Comparison of ENCODE assay signal across 1 cellular context in the genomic region with DNA sequence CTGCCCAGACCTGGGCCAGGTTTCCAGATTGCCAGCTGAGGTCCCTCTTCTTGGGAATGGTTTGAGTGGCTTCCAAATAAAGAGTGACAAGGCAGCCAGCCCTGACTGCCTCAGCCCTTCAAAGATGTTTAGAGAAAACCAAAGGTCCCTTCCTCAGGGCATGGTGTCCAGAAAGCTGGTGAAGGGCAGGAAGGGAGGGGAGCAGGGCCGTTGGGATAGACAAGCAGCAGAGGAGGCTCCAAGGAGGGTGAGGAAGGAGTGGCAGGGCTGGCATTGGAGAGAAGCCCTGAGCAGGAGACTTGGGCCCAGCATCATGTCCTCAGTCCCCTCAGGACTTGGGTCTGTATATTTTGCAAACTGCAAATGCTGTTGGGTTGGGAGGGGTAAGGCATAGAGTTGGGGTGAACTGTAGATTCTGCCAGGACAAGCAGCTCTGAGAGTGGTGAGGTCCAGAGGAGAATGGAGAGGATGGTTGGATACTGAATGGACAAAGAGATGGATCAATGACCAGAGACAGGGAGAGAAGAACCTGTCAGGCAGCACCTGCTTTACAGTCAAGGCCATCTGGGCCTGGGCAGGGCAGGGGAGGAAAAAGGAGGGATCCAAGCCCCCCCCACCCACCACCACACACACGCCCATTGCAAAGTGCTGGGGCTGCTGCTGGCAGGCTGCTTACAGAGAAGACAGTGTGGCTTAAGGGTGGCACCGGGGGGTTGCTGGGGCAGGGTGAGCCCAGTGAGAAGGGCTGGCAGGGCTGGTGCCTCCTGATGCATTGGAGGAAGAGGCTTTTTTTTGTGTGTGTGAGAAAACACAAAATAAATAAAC.
TF ChIP-seq lines count a peak whose summit lies in the region.

No MANE protein-coding gene starts in this region.

TF ChIP-seq in HepG2, 621 proteins besides CTCF, POLR2A, EP300 and RAD21 (continues in another document):
- TF ChIP-seq ZNF687 (CRISPR knock-in tag; IDR thresholded peaks at IDR 0.05) (peak; percentile 50), ZNF326 (CRISPR knock-in tag; IDR thresholded peaks at IDR 0.05; ENCODE audit: borderline replicate concordance) (no peak), ELF1 (CRISPR knock-in tag; IDR thresholded peaks at IDR 0.05) (no peak), KLF16 (CRISPR knock-in tag; IDR thresholded peaks at IDR 0.05) (no peak), XRCC5 (optimal IDR thresholded peaks at IDR 0.05; ENCODE audit: low read length) (no peak), AGO2 (optimal IDR thresholded peaks at IDR 0.05; ENCODE audit: low read depth, low read length) (peak; percentile 25), EED (CRISPR knock-in tag; IDR thresholded peaks at IDR 0.05) (peak; percentile 71; the same call in 1 of the 2 replicates), ZNF235 (CRISPR knock-in tag; IDR thresholded peaks at IDR 0.05; ENCODE audit: borderline replicate concordance) (no peak), MAFG (CRISPR knock-in tag; IDR thresholded peaks at IDR 0.05) (no peak), ZNF747 (CRISPR knock-in tag; IDR thresholded peaks at IDR 0.05; ENCODE audit: borderline replicate concordance) (0 out of 2 replicates have a peak, but pooled peaks have one; percentile 8), ZNF432 (CRISPR knock-in tag; IDR thresholded peaks at IDR 0.05; ENCODE audit: borderline replicate concordance) (no peak), EZH2 (conservative IDR thresholded peaks at IDR 0.05; ENCODE audit: low read depth, low read length) (no peak), ZNF83 (CRISPR knock-in tag; IDR thresholded peaks at IDR 0.05; ENCODE audit: borderline replicate concordance) (no peak), ZNF740 (CRISPR knock-in tag; IDR thresholded peaks at IDR 0.05) (peak; percentile 79; the same call in 1 of the 2 replicates), REL (CRISPR knock-in tag; conservative IDR thresholded peaks at IDR 0.05) (no peak), ATF1 (CRISPR knock-in tag; IDR thresholded peaks at IDR 0.05) (no peak), ZSCAN31 (CRISPR knock-in tag; IDR thresholded peaks at IDR 0.05; ENCODE audit: low read depth) (0 out of 2 replicates have a peak, but pooled peaks have one; percentile 35), PCBP1 (IDR thresholded peaks at IDR 0.05; ENCODE audit: borderline replicate concordance, low read depth, low read length) (no peak), AHR (CRISPR knock-in tag; IDR thresholded peaks at IDR 0.05) (no peak), CCAR2 (optimal IDR thresholded peaks at IDR 0.05; ENCODE audit: low read depth, low read length) (no peak), CHCHD3 (CRISPR knock-in tag; IDR thresholded peaks at IDR 0.05) (no peak), ZNF205 (CRISPR knock-in tag; IDR thresholded peaks at IDR 0.05) (no peak), ATF7-NPFF (CRISPR knock-in tag; IDR thresholded peaks at IDR 0.05; ENCODE audit: low read depth) (0 out of 2 replicates have a peak, but pooled peaks have one; percentile 40), ZNF274 (CRISPR knock-in tag; IDR thresholded peaks at IDR 0.05) (peak; percentile 79; the same call in 1 of the 2 replicates), ZNF7 (CRISPR knock-in tag; IDR thresholded peaks at IDR 0.05) (no peak), ZNF883 (CRISPR knock-in tag; IDR thresholded peaks at IDR 0.05; ENCODE audit: not compliant biosample characterization) (peak; percentile 41), ERF (CRISPR knock-in tag; IDR thresholded peaks at IDR 0.05) (0 out of 2 replicates have a peak, but pooled peaks have one; percentile 11), HES4 (CRISPR knock-in tag; IDR thresholded peaks at IDR 0.05; ENCODE audit: borderline replicate concordance) (no peak), MXI1 (IDR thresholded peaks at IDR 0.05; ENCODE audit: borderline replicate concordance, low read depth, low read length) (0 out of 3 replicates have a peak, but pooled peaks have one; percentile 11), ZNF788 (CRISPR knock-in tag; IDR thresholded peaks at IDR 0.05; ENCODE audit: borderline replicate concordance) (peak; percentile 38; the same call in 1 of the 2 replicates), ZNF598 (CRISPR knock-in tag; IDR thresholded peaks at IDR 0.05; ENCODE audit: borderline replicate concordance) (0 out of 2 replicates have a peak, but pooled peaks have one; percentile 25), ZNF430 (CRISPR knock-in tag; IDR thresholded peaks at IDR 0.05) (0 out of 2 replicates have a peak, but pooled peaks have one; percentile 7), HMGXB3 (CRISPR knock-in tag; IDR thresholded peaks at IDR 0.05; ENCODE audit: borderline replicate concordance) (no peak), TBX2 (CRISPR knock-in tag; IDR thresholded peaks at IDR 0.05; ENCODE audit: borderline replicate concordance) (peak; percentile 44; the same call in 1 of the 2 replicates)
- TF ChIP-seq, protein P1, sequence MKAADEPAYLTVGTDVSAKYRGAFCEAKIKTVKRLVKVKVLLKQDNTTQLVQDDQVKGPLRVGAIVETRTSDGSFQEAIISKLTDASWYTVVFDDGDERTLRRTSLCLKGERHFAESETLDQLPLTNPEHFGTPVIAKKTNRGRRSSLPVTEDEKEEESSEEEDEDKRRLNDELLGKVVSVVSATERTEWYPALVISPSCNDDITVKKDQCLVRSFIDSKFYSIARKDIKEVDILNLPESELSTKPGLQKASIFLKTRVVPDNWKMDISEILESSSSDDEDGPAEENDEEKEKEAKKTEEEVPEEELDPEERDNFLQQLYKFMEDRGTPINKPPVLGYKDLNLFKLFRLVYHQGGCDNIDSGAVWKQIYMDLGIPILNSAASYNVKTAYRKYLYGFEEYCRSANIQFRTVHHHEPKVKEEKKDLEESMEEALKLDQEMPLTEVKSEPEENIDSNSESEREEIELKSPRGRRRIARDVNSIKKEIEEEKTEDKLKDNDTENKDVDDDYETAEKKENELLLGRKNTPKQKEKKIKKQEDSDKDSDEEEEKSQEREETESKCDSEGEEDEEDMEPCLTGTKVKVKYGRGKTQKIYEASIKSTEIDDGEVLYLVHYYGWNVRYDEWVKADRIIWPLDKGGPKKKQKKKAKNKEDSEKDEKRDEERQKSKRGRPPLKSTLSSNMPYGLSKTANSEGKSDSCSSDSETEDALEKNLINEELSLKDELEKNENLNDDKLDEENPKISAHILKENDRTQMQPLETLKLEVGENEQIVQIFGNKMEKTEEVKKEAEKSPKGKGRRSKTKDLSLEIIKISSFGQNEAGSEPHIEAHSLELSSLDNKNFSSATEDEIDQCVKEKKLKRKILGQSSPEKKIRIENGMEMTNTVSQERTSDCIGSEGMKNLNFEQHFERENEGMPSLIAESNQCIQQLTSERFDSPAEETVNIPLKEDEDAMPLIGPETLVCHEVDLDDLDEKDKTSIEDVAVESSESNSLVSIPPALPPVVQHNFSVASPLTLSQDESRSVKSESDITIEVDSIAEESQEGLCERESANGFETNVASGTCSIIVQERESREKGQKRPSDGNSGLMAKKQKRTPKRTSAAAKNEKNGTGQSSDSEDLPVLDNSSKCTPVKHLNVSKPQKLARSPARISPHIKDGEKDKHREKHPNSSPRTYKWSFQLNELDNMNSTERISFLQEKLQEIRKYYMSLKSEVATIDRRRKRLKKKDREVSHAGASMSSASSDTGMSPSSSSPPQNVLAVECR (CRISPR knock-in tag; IDR thresholded peaks at IDR 0.05; ENCODE audit: borderline replicate concordance) = peak; percentile 29; the same call in 1 of the 2 replicates
- TF ChIP-seq, protein P2, sequence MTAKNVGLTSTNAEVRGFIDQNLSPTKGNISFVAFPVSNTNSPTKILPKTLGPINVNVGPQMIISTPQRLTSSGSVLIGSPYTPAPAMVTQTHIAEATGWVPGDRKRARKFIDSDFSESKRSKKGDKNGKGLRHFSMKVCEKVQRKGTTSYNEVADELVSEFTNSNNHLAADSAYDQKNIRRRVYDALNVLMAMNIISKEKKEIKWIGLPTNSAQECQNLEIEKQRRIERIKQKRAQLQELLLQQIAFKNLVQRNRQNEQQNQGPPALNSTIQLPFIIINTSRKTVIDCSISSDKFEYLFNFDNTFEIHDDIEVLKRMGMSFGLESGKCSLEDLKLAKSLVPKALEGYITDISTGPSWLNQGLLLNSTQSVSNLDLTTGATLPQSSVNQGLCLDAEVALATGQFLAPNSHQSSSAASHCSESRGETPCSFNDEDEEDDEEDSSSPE (CRISPR knock-in tag; IDR thresholded peaks at IDR 0.05) = no peak
- TF ChIP-seq, protein P3, sequence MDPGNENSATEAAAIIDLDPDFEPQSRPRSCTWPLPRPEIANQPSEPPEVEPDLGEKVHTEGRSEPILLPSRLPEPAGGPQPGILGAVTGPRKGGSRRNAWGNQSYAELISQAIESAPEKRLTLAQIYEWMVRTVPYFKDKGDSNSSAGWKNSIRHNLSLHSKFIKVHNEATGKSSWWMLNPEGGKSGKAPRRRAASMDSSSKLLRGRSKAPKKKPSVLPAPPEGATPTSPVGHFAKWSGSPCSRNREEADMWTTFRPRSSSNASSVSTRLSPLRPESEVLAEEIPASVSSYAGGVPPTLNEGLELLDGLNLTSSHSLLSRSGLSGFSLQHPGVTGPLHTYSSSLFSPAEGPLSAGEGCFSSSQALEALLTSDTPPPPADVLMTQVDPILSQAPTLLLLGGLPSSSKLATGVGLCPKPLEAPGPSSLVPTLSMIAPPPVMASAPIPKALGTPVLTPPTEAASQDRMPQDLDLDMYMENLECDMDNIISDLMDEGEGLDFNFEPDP (CRISPR knock-in tag; conservative IDR thresholded peaks at IDR 0.05) = 0 out of 2 replicates have a peak, but pooled peaks have one; percentile 61
- TF ChIP-seq, protein P4, sequence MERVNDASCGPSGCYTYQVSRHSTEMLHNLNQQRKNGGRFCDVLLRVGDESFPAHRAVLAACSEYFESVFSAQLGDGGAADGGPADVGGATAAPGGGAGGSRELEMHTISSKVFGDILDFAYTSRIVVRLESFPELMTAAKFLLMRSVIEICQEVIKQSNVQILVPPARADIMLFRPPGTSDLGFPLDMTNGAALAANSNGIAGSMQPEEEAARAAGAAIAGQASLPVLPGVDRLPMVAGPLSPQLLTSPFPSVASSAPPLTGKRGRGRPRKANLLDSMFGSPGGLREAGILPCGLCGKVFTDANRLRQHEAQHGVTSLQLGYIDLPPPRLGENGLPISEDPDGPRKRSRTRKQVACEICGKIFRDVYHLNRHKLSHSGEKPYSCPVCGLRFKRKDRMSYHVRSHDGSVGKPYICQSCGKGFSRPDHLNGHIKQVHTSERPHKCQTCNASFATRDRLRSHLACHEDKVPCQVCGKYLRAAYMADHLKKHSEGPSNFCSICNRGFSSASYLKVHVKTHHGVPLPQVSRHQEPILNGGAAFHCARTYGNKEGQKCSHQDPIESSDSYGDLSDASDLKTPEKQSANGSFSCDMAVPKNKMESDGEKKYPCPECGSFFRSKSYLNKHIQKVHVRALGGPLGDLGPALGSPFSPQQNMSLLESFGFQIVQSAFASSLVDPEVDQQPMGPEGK (CRISPR knock-in tag; IDR thresholded peaks at IDR 0.05) = peak; percentile 17; the same call in 1 of the 2 replicates
